Comparison of ENCODE assay signal across 13 cellular contexts in genomic region chr1:8212443-8212920, GRCh38.
A peak's percentile ranks its signal among the peaks of the same experiment; 100 is the strongest.
DNase-seq lines count a peak whose midpoint lies in the region; ATAC-seq and TF ChIP-seq lines count a peak whose summit lies in the region.
"Had no signal": no experiment of that assay in that cellular context is flagged by ENCODE, and none has a peak within 500 bp of the region (broad histone marks: within the 10 kb centered on the region; RNA-seq: fewer than 3 reads in every experiment).

No MANE protein-coding gene starts in this region.

- CTCF ChIA-PET in activated CD4-positive, alpha-beta memory T cell treated with anti-CD3 and anti-CD28 coated beads, Interleukin-2, amount 10 ng/mL, durations not matched to agents 7 days and 5 days (lab: Charles Lee), result no interaction called here
- CTCF ChIA-PET in activated CD4-positive, alpha-beta memory T cell treated with anti-CD3 and anti-CD28 coated beads for 36 hours (lab: Charles Lee), result interaction anchor here (1.1 kb wide), 1 partner anchor 180 kb away, joined by 3 read pairs; no protein-coding TSS in a partner anchor

- peaks cover 30% of the 10 kb centered on the region for H3K27me3 Mint-ChIP-seq in activated CD4-positive, alpha-beta memory T cell treated with anti-CD3 and anti-CD28 coated beads, Interleukin-2, amount 10 ng/mL, durations not matched to agents 7 days and 5 days
- peaks cover 33% of the 10 kb centered on the region for H3K27me3 Mint-ChIP-seq in activated CD4-positive, alpha-beta memory T cell treated with anti-CD3 and anti-CD28 coated beads for 36 hours
- peaks cover 37% of the 10 kb centered on the region for H3K27me3 Mint-ChIP-seq in activated T-helper 17 cell treated with anti-CD3 and anti-CD28 coated beads, Interleukin-2, amount 50 U/mL, for 72 hours

- intact Hi-C loops in activated CD4-positive, alpha-beta memory T cell treated with anti-CD3 and anti-CD28 coated beads for 36 hours (cut with micrococcal nuclease), result no loop called here
- intact Hi-C loops in tibial artery (cut with DNase I; ENCODE audit: low total_unique reads), result loop anchor here (10.0 kb wide), 1 partner anchor 102 kb away; the partner anchor contains the start of gene SLC45A1

- H3K27ac ChIP-seq in tibial artery, result peak overlapping the region; percentile 71 to 82
- H3K27ac ChIP-seq: ovary had no signal

- no peak for TF ChIP-seq CTCF in tibial artery (IDR thresholded peaks at IDR 0.05)

- H3K4me3 Mint-ChIP-seq in activated CD4-positive, alpha-beta memory T cell treated with anti-CD3 and anti-CD28 coated beads, Interleukin-2, amount 10 ng/mL, durations not matched to agents 7 days and 5 days, result no peak overlapping the region
- H3K4me3 Mint-ChIP-seq in activated CD4-positive, alpha-beta memory T cell treated with anti-CD3 and anti-CD28 coated beads for 36 hours, result no peak overlapping the region
- peak overlapping the region; percentile 59 for H3K4me3 Mint-ChIP-seq in activated T-helper 17 cell treated with anti-CD3 and anti-CD28 coated beads, Interleukin-2, amount 50 U/mL, for 72 hours

- no peaks in the 10 kb centered on the region for H3K9me3 ChIP-seq in tibial artery
- H3K9me3 ChIP-seq: ovary had no signal

- no peak for ATAC-seq in activated T-helper 17 cell treated with anti-CD3 and anti-CD28 coated beads, Interleukin-2, amount 50 U/mL, for 72 hours (replicated peaks)
- no peak for ATAC-seq in HG02798 (IDR thresholded peaks at IDR 0.05; ENCODE audit: poor library complexity, unreplicated experiment)

- H3K4me3 ChIP-seq in tibial artery, result no peak overlapping the region
- H3K4me3 ChIP-seq: ovary had no signal

- peaks cover 0 to 39% (median 17%) of the 10 kb centered on the region in 4 donors for H3K4me1 ChIP-seq in tibial artery

- no peaks in the 10 kb centered on the region for H3K9me3 Mint-ChIP-seq in activated CD4-positive, alpha-beta memory T cell treated with anti-CD3 and anti-CD28 coated beads, Interleukin-2, amount 10 ng/mL, durations not matched to agents 7 days and 5 days
- H3K9me3 Mint-ChIP-seq in activated CD4-positive, alpha-beta memory T cell treated with anti-CD3 and anti-CD28 coated beads for 36 hours, result no peaks in the 10 kb centered on the region
- no peaks in the 10 kb centered on the region for H3K9me3 Mint-ChIP-seq in activated T-helper 17 cell treated with anti-CD3 and anti-CD28 coated beads, Interleukin-2, amount 50 U/mL, for 72 hours

- no peaks in the 10 kb centered on the region for H3K27me3 ChIP-seq in tibial artery
- H3K27me3 ChIP-seq: ovary had no signal

- no peaks in the 10 kb centered on the region for H3K36me3 ChIP-seq in tibial artery
- H3K36me3 ChIP-seq: ovary had no signal

- POLR2A ChIA-PET in activated CD4-positive, alpha-beta memory T cell treated with anti-CD3 and anti-CD28 coated beads, Interleukin-2, amount 10 ng/mL, durations not matched to agents 7 days and 5 days (lab: Charles Lee), result no interaction called here
- POLR2A ChIA-PET in activated CD4-positive, alpha-beta memory T cell treated with anti-CD3 and anti-CD28 coated beads for 36 hours (lab: Charles Lee), result no interaction called here

- peaks cover 25% of the 10 kb centered on the region for H3K4me1 Mint-ChIP-seq in activated CD4-positive, alpha-beta memory T cell treated with anti-CD3 and anti-CD28 coated beads, Interleukin-2, amount 10 ng/mL, durations not matched to agents 7 days and 5 days
- peaks cover 18% of the 10 kb centered on the region for H3K4me1 Mint-ChIP-seq in activated CD4-positive, alpha-beta memory T cell treated with anti-CD3 and anti-CD28 coated beads for 36 hours (ENCODE audit: low read depth)
- H3K4me1 Mint-ChIP-seq in activated T-helper 17 cell treated with anti-CD3 and anti-CD28 coated beads, Interleukin-2, amount 50 U/mL, for 72 hours, result peaks cover 11% of the 10 kb centered on the region

- H3K36me3 Mint-ChIP-seq in activated CD4-positive, alpha-beta memory T cell treated with anti-CD3 and anti-CD28 coated beads, Interleukin-2, amount 10 ng/mL, durations not matched to agents 7 days and 5 days (ENCODE audit: low read depth), result no peaks in the 10 kb centered on the region
- H3K36me3 Mint-ChIP-seq in activated CD4-positive, alpha-beta memory T cell treated with anti-CD3 and anti-CD28 coated beads for 36 hours, result no peaks in the 10 kb centered on the region
- no peaks in the 10 kb centered on the region for H3K36me3 Mint-ChIP-seq in activated T-helper 17 cell treated with anti-CD3 and anti-CD28 coated beads, Interleukin-2, amount 50 U/mL, for 72 hours (ENCODE audit: low read depth)

- DNase-seq in activated CD4-positive, alpha-beta memory T cell treated with anti-CD3 and anti-CD28 coated beads, Interleukin-2, amount 10 ng/mL, durations not matched to agents 7 days and 5 days, result no peak
- DNase-seq in activated CD4-positive, alpha-beta memory T cell treated with anti-CD3 and anti-CD28 coated beads for 36 hours, result no peak
- DNase-seq in left kidney (ENCODE audit: low read depth, low spot score) (peak; percentile 83), tibial artery (no peak), GM19240 (ENCODE audit: insufficient read length, low spot score) (no peak), amygdala (lab: John Stamatoyannopoulos, UW) (no peak)
- DNase-seq: activated gamma-delta T cell treated with Interleukin-2 at 50 U/mL for 16 hours; central memory CD4-positive, alpha-beta T cell; hippocampal formation; ovary; stimulated activated CD4-positive, alpha-beta T cell treated with anti-CD3 and anti-CD28 coated beads, Interleukin-12 subunit alpha, Interleukin-12 subunit beta, amount 100 ng/mL, for 4 hours had no signal

- H3K27ac Mint-ChIP-seq in activated CD4-positive, alpha-beta memory T cell treated with anti-CD3 and anti-CD28 coated beads, Interleukin-2, amount 10 ng/mL, durations not matched to agents 7 days and 5 days, result peak overlapping the region; percentile 24
- no peak overlapping the region for H3K27ac Mint-ChIP-seq in activated CD4-positive, alpha-beta memory T cell treated with anti-CD3 and anti-CD28 coated beads for 36 hours
- peak overlapping the region; percentile 7 for H3K27ac Mint-ChIP-seq in activated T-helper 17 cell treated with anti-CD3 and anti-CD28 coated beads, Interleukin-2, amount 50 U/mL, for 72 hours
